24 cellular contexts compared by ENCODE assay signal in the genomic region with DNA sequence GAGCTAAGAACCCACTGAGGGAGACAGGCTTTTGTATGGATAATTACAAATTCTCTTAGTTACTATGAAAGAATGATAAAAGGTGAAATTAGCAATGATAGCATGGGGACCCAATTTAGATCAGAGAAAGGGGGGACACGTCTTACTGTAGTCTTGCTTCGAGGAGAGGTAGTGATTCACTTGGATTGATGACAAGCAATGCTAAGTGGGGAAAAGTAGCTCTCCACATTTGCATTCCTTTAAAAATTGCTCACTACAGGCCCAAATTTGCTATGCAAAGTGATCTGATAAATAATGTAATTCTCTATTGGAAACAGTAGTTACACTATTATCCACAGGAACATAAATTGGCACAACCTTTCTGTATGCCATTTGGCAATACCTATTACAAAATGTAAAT. TPM values are rescaled to one million over a fixed set of nuclear protein-coding genes. Genes with fewer than 3 reads are reported as not detected.
"Had no signal": no experiment of that assay in that cellular context is flagged by ENCODE, and none has a peak within 500 bp of the region (broad histone marks: within the 10 kb centered on the region; RNA-seq: fewer than 3 reads in every experiment).

No MANE protein-coding gene starts in this region.

- H3K4me2 ChIP-seq: smooth muscle cell had no signal

- H3K4me3 ChIP-seq: esophagus squamous epithelium, heart left ventricle, sigmoid colon, smooth muscle cell, thoracic aorta had no signal

- H3K4me3 Mint-ChIP-seq: activated B cell treated with CpG ODN at 0.5 μM for 24 hours; activated CD4-positive, alpha-beta memory T cell treated with anti-CD3 and anti-CD28 coated beads for 36 hours; activated CD4-positive, alpha-beta T cell treated with anti-CD3 and anti-CD28 coated beads for 36 hours; activated CD8-positive, alpha-beta memory T cell treated with anti-CD3 and anti-CD28 coated beads, Interleukin-2, amount 10 ng/mL, durations not matched to agents 7 days and 5 days; activated naive CD4-positive, alpha-beta T cell treated with anti-CD3 and anti-CD28 coated beads, Interleukin-2, amount 10 ng/mL, durations not matched to agents 7 days and 5 days; endodermal cell; natural killer cell treated with Interleukin-12 subunit alpha and Interleukin-12 subunit beta and Interleukin-15 and Interleukin-18, amount 100 ng/mL, for 72 hours; type B pancreatic cell had no signal

- H3K36me3 Mint-ChIP-seq: natural killer cell treated with Interleukin-12 subunit alpha and Interleukin-12 subunit beta and Interleukin-15 and Interleukin-18, amount 100 ng/mL, for 72 hours; type B pancreatic cell had no signal

- H3K9me3 ChIP-seq: esophagus squamous epithelium, heart left ventricle, sigmoid colon, thoracic aorta had no signal

- H3K27ac Mint-ChIP-seq: activated B cell treated with CpG ODN at 0.5 μM for 24 hours; activated CD8-positive, alpha-beta memory T cell treated with anti-CD3 and anti-CD28 coated beads, Interleukin-2, amount 10 ng/mL, durations not matched to agents 7 days and 5 days; activated naive CD4-positive, alpha-beta T cell treated with anti-CD3 and anti-CD28 coated beads, Interleukin-2, amount 10 ng/mL, durations not matched to agents 7 days and 5 days; endodermal cell; progenitor cell of endocrine pancreas; type B pancreatic cell had no signal

- H3K4me1 Mint-ChIP-seq: activated naive CD4-positive, alpha-beta T cell treated with anti-CD3 and anti-CD28 coated beads, Interleukin-2, amount 10 ng/mL, durations not matched to agents 7 days and 5 days; endodermal cell had no signal

- H3K4me1 ChIP-seq: esophagus squamous epithelium, heart left ventricle, sigmoid colon had no signal

- H3K27ac ChIP-seq: esophagus squamous epithelium, heart left ventricle, sigmoid colon, thoracic aorta had no signal

- H3K27me3 Mint-ChIP-seq: activated B cell treated with CpG ODN at 0.5 μM for 24 hours; activated CD4-positive, alpha-beta memory T cell treated with anti-CD3 and anti-CD28 coated beads for 36 hours; activated CD4-positive, alpha-beta T cell treated with anti-CD3 and anti-CD28 coated beads for 36 hours; activated CD8-positive, alpha-beta memory T cell treated with anti-CD3 and anti-CD28 coated beads, Interleukin-2, amount 10 ng/mL, durations not matched to agents 7 days and 5 days; activated naive CD4-positive, alpha-beta T cell treated with anti-CD3 and anti-CD28 coated beads, Interleukin-2, amount 10 ng/mL, durations not matched to agents 7 days and 5 days; progenitor cell of endocrine pancreas; type B pancreatic cell had no signal

- ATAC-seq: activated CD4-positive, alpha-beta T cell treated with anti-CD3 and anti-CD28 coated beads for 36 hours; activated CD8-positive, alpha-beta memory T cell treated with anti-CD3 and anti-CD28 coated beads, Interleukin-2, amount 10 ng/mL, durations not matched to agents 7 days and 5 days; heart left ventricle; left cardiac atrium; natural killer cell treated with Interleukin-12 subunit alpha and Interleukin-12 subunit beta and Interleukin-15 and Interleukin-18, amount 100 ng/mL, for 72 hours had no signal

- H3K9me3 Mint-ChIP-seq: activated B cell treated with CpG ODN at 0.5 μM for 24 hours; activated CD4-positive, alpha-beta memory T cell treated with anti-CD3 and anti-CD28 coated beads for 36 hours; activated naive CD4-positive, alpha-beta T cell treated with anti-CD3 and anti-CD28 coated beads, Interleukin-2, amount 10 ng/mL, durations not matched to agents 7 days and 5 days; natural killer cell treated with Interleukin-12 subunit alpha and Interleukin-12 subunit beta and Interleukin-15 and Interleukin-18, amount 100 ng/mL, for 72 hours; type B pancreatic cell had no signal

- H3K36me3 ChIP-seq: esophagus squamous epithelium, heart left ventricle, sigmoid colon, thoracic aorta had no signal

- DNase-seq: activated B cell treated with CpG ODN at 0.5 μM for 24 hours; activated CD4-positive, alpha-beta memory T cell treated with anti-CD3 and anti-CD28 coated beads for 36 hours; activated CD4-positive, alpha-beta T cell treated with anti-CD3 and anti-CD28 coated beads for 36 hours; activated CD8-positive, alpha-beta memory T cell treated with anti-CD3 and anti-CD28 coated beads, Interleukin-2, amount 10 ng/mL, durations not matched to agents 7 days and 5 days; activated effector memory CD4-positive, alpha-beta T cell treated with anti-CD3 and anti-CD28 coated beads, Interleukin-2, amount 50 U/mL, for 16 hours; activated naive CD4-positive, alpha-beta T cell treated with anti-CD3 and anti-CD28 coated beads, Interleukin-2, amount 10 ng/mL, durations not matched to agents 7 days and 5 days; activated T-cell treated with anti-CD3 and anti-CD28 coated beads for 4 hours; cortex of kidney; endodermal cell; esophagus squamous epithelium; heart left ventricle; islet precursor cell; left cardiac atrium; retina; sigmoid colon; stimulated activated CD4-positive, alpha-beta T cell treated with anti-CD3 and anti-CD28 coated beads, Interleukin-15, amount 100 ng/mL, for 24 hours; stimulated activated naive CD4-positive, alpha-beta T cell; T1000 had no signal

- H3K27me3 ChIP-seq: esophagus squamous epithelium, sigmoid colon had no signal

RNA-seq across cellular contexts. Expression of a gene that starts 42.5 kb away (rescaled TPM):
- total RNA-seq: esophagus squamous epithelium, osteocyte had no signal
- polyA plus RNA-seq: smooth muscle cell had no signal
